In the genomic region with DNA sequence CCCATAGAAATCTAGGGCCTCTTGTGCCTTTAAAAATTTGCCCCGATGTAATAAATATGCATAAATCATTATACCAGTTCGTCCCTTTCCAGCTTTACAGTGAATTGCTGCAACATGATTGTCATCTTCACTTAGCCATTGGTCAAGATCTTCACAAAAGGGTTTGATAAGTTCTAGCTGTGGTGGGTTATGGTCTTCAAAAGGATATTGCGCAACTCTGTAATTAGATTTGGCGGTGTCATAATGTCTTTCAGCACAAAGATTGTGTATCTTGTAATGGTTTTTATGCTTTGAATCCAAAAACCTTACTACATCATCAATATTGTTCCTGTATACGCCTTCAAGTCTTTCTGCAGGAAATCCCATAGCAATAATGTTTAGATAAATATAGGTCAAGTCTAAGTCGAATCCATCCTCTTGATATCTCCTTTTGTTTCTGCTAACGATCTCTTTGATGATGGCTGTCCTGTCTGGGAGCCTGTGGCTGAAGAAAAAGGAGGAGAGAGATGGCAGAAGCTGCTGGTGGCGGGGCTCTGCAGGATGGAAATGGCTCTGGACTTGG, we compare ENCODE assay signal across 8 cellular contexts.
DNase-seq lines count a peak whose midpoint lies in the region; ATAC-seq, FAIRE-seq and TF ChIP-seq lines count a peak whose summit lies in the region.
"Not testable (repeated sequence)": the region's sequence is repeated elsewhere in the genome, so short reads cannot be mapped to it uniquely, and the experiment has no call there.

No MANE protein-coding gene starts in this region.

- not testable (repeated sequence) for H3K14ac ChIP-seq in H1 (ENCODE audit: insufficient read length)

- H3F3A ChIP-seq in PC-9 (ENCODE audit: insufficient read depth, low read depth); neural cell (ENCODE audit: insufficient read depth, low read length, poor library complexity, severe bottlenecking): not testable (repeated sequence)

- not testable (repeated sequence) for DNase-seq in CD4-positive, alpha-beta T cell; PC-9; activated naive CD4-positive, alpha-beta T cell treated with anti-CD3 and anti-CD28 coated beads for 36 hours; H1 (ENCODE audit: low read depth in 1 of 2, low spot score in 2 of 2)

- not testable (repeated sequence) for H2BK12ac ChIP-seq in H1 (ENCODE audit: low read depth, low read length)

- H3K79me2 ChIP-seq in PC-9 (ENCODE audit: low read depth); H1 (ENCODE audit: control insufficient read depth in 1 of 2, insufficient read depth in 2 of 2, low read length in 2 of 2): not testable (repeated sequence)
- peaks cover 19% of the 10 kb centered on the region for H3K79me2 ChIP-seq in neural cell (replicated peaks; ENCODE audit: insufficient read depth, low read length)

- H3K4me2 ChIP-seq in PC-9 (peak overlapping the region; percentile 68), H1 (ENCODE audit: insufficient read depth in 1 of 2, low read depth in 2 of 2, low read length in 2 of 2) (peak overlapping the region; percentile 31 to 65), neural cell (ENCODE audit: low read length) (peak overlapping the region; percentile 80)

- not testable (repeated sequence) for TF ChIP-seq EP300 in Ishikawa (IDR thresholded peaks at IDR 0.05; ENCODE audit: borderline replicate concordance); H1 (IDR thresholded peaks at IDR 0.05; ENCODE audit: borderline replicate concordance in 1 of 2, low read depth in 2 of 2, low read length in 2 of 2); neural cell (conservative IDR thresholded peaks at IDR 0.05; ENCODE audit: poor library complexity, severe bottlenecking)

- CTCF ChIA-PET in CD4-positive, alpha-beta T cell (lab: Charles Lee); PC-9 (lab: Charles Lee): not testable (repeated sequence)
- CTCF ChIA-PET in activated naive CD4-positive, alpha-beta T cell treated with anti-CD3 and anti-CD28 coated beads for 36 hours (lab: Charles Lee): interaction anchor here (1.6 to 1.9 kb wide), 2 partner anchors 44 to 52 kb away, joined by 3 to 7 read pairs; no protein-coding TSS in a partner anchor
- CTCF ChIA-PET in H1 (lab: Charles Lee; ENCODE audit: partially characterized antibody): interaction anchor here (0.7 to 1.9 kb wide), 5 partner anchors 43 to 185 kb away, joined by 3 to 6 read pairs (median 3); no protein-coding TSS in a partner anchor

- peaks cover 80% of the 10 kb centered on the region for H3K27me3 Mint-ChIP-seq in CD4-positive, alpha-beta T cell
- H3K27me3 Mint-ChIP-seq in activated naive CD4-positive, alpha-beta T cell treated with anti-CD3 and anti-CD28 coated beads for 36 hours (ENCODE audit: low read depth): peaks cover 60% of the 10 kb centered on the region

- H3K27ac Mint-ChIP-seq in CD4-positive, alpha-beta T cell; activated naive CD4-positive, alpha-beta T cell treated with anti-CD3 and anti-CD28 coated beads for 36 hours: not testable (repeated sequence)

- not testable (repeated sequence) for H4K91ac ChIP-seq in H1 (replicated peaks; ENCODE audit: insufficient read length, low read length)

- not testable (repeated sequence) for H3K4me1 Mint-ChIP-seq in CD4-positive, alpha-beta T cell (ENCODE audit: low read depth); activated naive CD4-positive, alpha-beta T cell treated with anti-CD3 and anti-CD28 coated beads for 36 hours (ENCODE audit: low read depth)

- not testable (repeated sequence) for TF ChIP-seq POLR2A in H1 (IDR thresholded peaks at IDR 0.05; ENCODE audit: control extremely low read depth in 1 of 2, low read depth in 2 of 2, low read length in 2 of 2)

- not testable (repeated sequence) for H3K18ac ChIP-seq in H1 (ENCODE audit: extremely low read depth, low read length)

- H3K9me3 ChIP-seq in CD4-positive, alpha-beta T cell (ENCODE audit: control insufficient read depth, low read length); PC-9 (ENCODE audit: insufficient read depth, low read depth); H1 (ENCODE audit: insufficient read depth in 2 of 2, low read depth in 1 of 2, low read length in 1 of 2); iPS-18c (ENCODE audit: control insufficient read depth, insufficient read depth, low read length); neural cell (ENCODE audit: low read length); subcutaneous abdominal adipose tissue (ENCODE audit: control insufficient read depth in 5 of 5, low read length in 5 of 5): not testable (repeated sequence)

- H3K4me3 Mint-ChIP-seq in CD4-positive, alpha-beta T cell: peak overlapping the region; percentile 70
- peak overlapping the region; percentile 79 for H3K4me3 Mint-ChIP-seq in activated naive CD4-positive, alpha-beta T cell treated with anti-CD3 and anti-CD28 coated beads for 36 hours

- H2BK20ac ChIP-seq in H1 (ENCODE audit: low read length): not testable (repeated sequence)

- H4K5ac ChIP-seq in H1 (ENCODE audit: insufficient read length, low read depth, low read length): not testable (repeated sequence)

- POLR2A ChIA-PET in CD4-positive, alpha-beta T cell (lab: Charles Lee); PC-9 (lab: Charles Lee; ENCODE audit: unreplicated experiment): not testable (repeated sequence)
- POLR2A ChIA-PET in H1 (lab: Charles Lee; ENCODE audit: partially characterized antibody): interaction anchor here (1.0 to 1.2 kb wide), 2 partner anchors 10 to 202 kb away, joined by 3 read pairs; a partner anchor contains a TSS

- not testable (repeated sequence) for H3K23me2 ChIP-seq in H1 (ENCODE audit: low read depth, low read length)

- H2AFZ ChIP-seq in PC-9: 0 out of 2 replicates have a peak overlapping the region, but pooled peaks have one; percentile 64
- H2AFZ ChIP-seq in H1 (ENCODE audit: low read length): peak overlapping the region; percentile 85
- peak overlapping the region; percentile 56 for H2AFZ ChIP-seq in neural cell (ENCODE audit: low read depth, low read length)

- not testable (repeated sequence) for H3K36me3 ChIP-seq in PC-9 (ENCODE audit: low read depth); H1 (ENCODE audit: control insufficient read depth in 2 of 4, insufficient read depth in 4 of 4, low read length in 3 of 4); neural cell (ENCODE audit: insufficient read depth, low read length); subcutaneous abdominal adipose tissue (ENCODE audit: control insufficient read depth in 5 of 5, insufficient read depth in 5 of 5, low read length in 5 of 5)

- not testable (repeated sequence) for H4K20me1 ChIP-seq in PC-9 (ENCODE audit: insufficient read depth); H1 (replicated peaks in 1 of 2; ENCODE audit: control insufficient read depth in 1 of 2, insufficient read depth in 2 of 2, low read length in 2 of 2); neural cell (ENCODE audit: insufficient read depth)

- TF ChIP-seq RAD21 in Ishikawa (IDR thresholded peaks at IDR 0.05; ENCODE audit: low read depth); H1 (IDR thresholded peaks at IDR 0.05 in 1 of 2, conservative IDR thresholded peaks at IDR 0.05 in 1 of 2; ENCODE audit: low read depth in 2 of 2, low read length in 2 of 2); neural cell (conservative IDR thresholded peaks at IDR 0.05): not testable (repeated sequence)

- intact Hi-C loops in CD4-positive, alpha-beta T cell (cut with DNase I, micrococcal nuclease); PC-9 (cut with micrococcal nuclease; ENCODE audit: unreplicated experiment); activated naive CD4-positive, alpha-beta T cell treated with anti-CD3 and anti-CD28 coated beads for 36 hours (cut with micrococcal nuclease): not testable (repeated sequence)

- H3K4me1 ChIP-seq in PC-9 (replicated peaks; ENCODE audit: insufficient read depth); H1 (replicated peaks in 1 of 4; ENCODE audit: control insufficient read depth in 3 of 4, insufficient read depth in 4 of 4, low read length in 3 of 4); subcutaneous abdominal adipose tissue (ENCODE audit: control insufficient read depth in 5 of 5, insufficient read depth in 5 of 5, low read length in 5 of 5): not testable (repeated sequence)

- H3K27me3 ChIP-seq in CD4-positive, alpha-beta T cell (ENCODE audit: control insufficient read depth, insufficient read depth, low read length): peaks cover 40% of the 10 kb centered on the region
- not testable (repeated sequence) for H3K27me3 ChIP-seq in PC-9 (ENCODE audit: insufficient read depth, low read depth); H1 (replicated peaks in 1 of 4; ENCODE audit: control insufficient read depth in 3 of 4, extremely low read depth in 1 of 4, insufficient read depth in 3 of 4, low read length in 3 of 4); neural cell (ENCODE audit: insufficient read depth, low read depth, low read length); subcutaneous abdominal adipose tissue (ENCODE audit: control insufficient read depth in 5 of 5, insufficient read depth in 4 of 5, low read length in 5 of 5)

- H2BK5ac ChIP-seq in H1 (ENCODE audit: low read depth, low read length): not testable (repeated sequence)

- H2BK15ac ChIP-seq in H1 (ENCODE audit: low read length): not testable (repeated sequence)

- H3K36me3 Mint-ChIP-seq in CD4-positive, alpha-beta T cell (ENCODE audit: low read depth); activated naive CD4-positive, alpha-beta T cell treated with anti-CD3 and anti-CD28 coated beads for 36 hours (ENCODE audit: low read depth): not testable (repeated sequence)

- not testable (repeated sequence) for H3K23ac ChIP-seq in H1 (ENCODE audit: insufficient read length)

- H3K56ac ChIP-seq in H1 (replicated peaks; ENCODE audit: insufficient read length, low read depth, low read length): not testable (repeated sequence)

- not testable (repeated sequence) for H3K4ac ChIP-seq in H1 (replicated peaks; ENCODE audit: insufficient read length, low read depth, low read length)

- TF ChIP-seq CTCF in CD4-positive, alpha-beta T cell (IDR thresholded peaks at IDR 0.05); PC-9 (conservative IDR thresholded peaks at IDR 0.05); H1 (IDR thresholded peaks at IDR 0.05; ENCODE audit: control extremely low read depth in 1 of 3, insufficient read depth in 1 of 3, low read depth in 1 of 3, low read length in 3 of 3); neural cell (IDR thresholded peaks at IDR 0.05; ENCODE audit: poor library complexity, severe bottlenecking): not testable (repeated sequence)

- H3K27ac ChIP-seq in CD4-positive, alpha-beta T cell (ENCODE audit: low read depth, low read length); PC-9; H1 (ENCODE audit: low read depth, low read length): not testable (repeated sequence)
- peak overlapping the region; percentile 93 for H3K27ac ChIP-seq in neural cell (ENCODE audit: low read length)
- H3K27ac ChIP-seq in subcutaneous abdominal adipose tissue (ENCODE audit: low read depth, low read length): peak overlapping the region; percentile 60

- not testable (repeated sequence) for H3K9me2 ChIP-seq in PC-9 (ENCODE audit: insufficient read depth); neural cell (ENCODE audit: insufficient read depth, low read length)

- BruUV-seq in PC-9 (replicated peaks; lab: Mats Ljungman, UMichigan): not testable (repeated sequence)

- not testable (repeated sequence) for ATAC-seq in CD4-positive, alpha-beta T cell (ENCODE audit: poor library complexity)

- not testable (repeated sequence) for FAIRE-seq in H1 (lab: Jason Lieb, UNC)

- H3K9me3 Mint-ChIP-seq in CD4-positive, alpha-beta T cell; activated naive CD4-positive, alpha-beta T cell treated with anti-CD3 and anti-CD28 coated beads for 36 hours: not testable (repeated sequence)

- H3K4me3 ChIP-seq in PC-9 (peak overlapping the region; percentile 53; the same call in 1 of the 2 replicates), H1 (ENCODE audit: extremely low read depth in 1 of 4, insufficient read depth in 2 of 4, low read depth in 3 of 4, low read length in 4 of 4) (peak overlapping the region; percentile 36 to 71 (median 46)), iPS-18c (ENCODE audit: insufficient read depth, low read depth, low read length) (peak overlapping the region; percentile 58; the same call in 1 of the 2 replicates), neural cell (ENCODE audit: low read length) (peak overlapping the region; percentile 67), subcutaneous abdominal adipose tissue (ENCODE audit: low read depth in 1 of 5, low read length in 5 of 5) (peak overlapping the region; percentile 53 to 68 (median 64))

- H2AK5ac ChIP-seq in H1 (ENCODE audit: low read depth, low read length): not testable (repeated sequence)

- not testable (repeated sequence) for H3K79me1 ChIP-seq in H1 (ENCODE audit: low read depth, low read length)

- H4K8ac ChIP-seq in H1 (ENCODE audit: extremely low read depth, insufficient read depth, low read length): not testable (repeated sequence)

- not testable (repeated sequence) for H2BK120ac ChIP-seq in H1 (replicated peaks; ENCODE audit: low read depth, low read length)

- H3K9ac ChIP-seq in H1 (replicated peaks in 1 of 4; ENCODE audit: extremely low read depth in 1 of 4, low read depth in 3 of 4, low read length in 3 of 4) (peak overlapping the region in 2 of 4 experiments; percentile 13 to 32; a peak in 1 of 7 replicates), neural cell (ENCODE audit: low read length) (peak overlapping the region; percentile 84), subcutaneous abdominal adipose tissue (ENCODE audit: low read length in 5 of 5) (peak overlapping the region in 3 of 5 donors; percentile 14 to 59 (median 24))

- whole genome bisulfite sequencing in H1 (ENCODE audit: extremely low coverage in 1 of 2, insufficient coverage in 1 of 2, insufficient read length in 1 of 2, insufficient replicate concordance in 2 of 2, low coverage in 1 of 2, low lambda C conversion rate in 2 of 2, missing lambda C conversion rate in 1 of 2), 2 experiments: 48% methylated on average over 8 of the region's 8 CpGs; no CpG with 5 or more reads in 1 of the 2 experiments
